ENCODE assay signal across 1 cellular context in the genomic region with DNA sequence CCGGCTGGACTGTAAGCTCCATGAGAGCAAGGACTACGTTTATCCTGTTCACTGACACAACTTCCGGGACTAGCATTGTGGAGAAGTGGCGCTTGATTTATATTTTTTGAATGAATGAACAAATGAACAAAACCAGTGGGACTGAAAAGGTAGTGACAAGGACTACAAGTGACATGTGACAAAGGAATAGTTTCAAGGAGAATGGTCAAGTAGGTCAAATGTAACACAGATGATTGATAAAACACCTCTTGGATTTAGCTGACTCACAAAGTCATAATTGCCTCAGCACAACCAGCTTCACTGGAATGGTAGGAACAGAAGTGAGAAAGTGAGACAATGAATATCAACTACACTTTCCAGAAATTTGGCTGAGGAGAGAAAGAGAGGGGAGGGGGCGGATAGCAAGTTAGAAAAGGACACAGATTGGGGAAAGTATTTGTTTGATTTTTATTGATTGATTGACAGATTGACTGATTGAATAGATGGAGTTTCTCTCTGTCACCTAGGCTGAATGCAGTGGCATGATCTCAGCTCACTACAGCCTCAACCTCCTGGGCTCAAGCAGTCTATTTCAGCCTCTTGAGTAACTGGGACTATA.
TF ChIP-seq lines count a peak whose summit lies in the region.

No MANE protein-coding gene starts in this region.

TF ChIP-seq in A549, 52 proteins besides CTCF, POLR2A, EP300 and RAD21:
- TF ChIP-seq, protein P1, sequence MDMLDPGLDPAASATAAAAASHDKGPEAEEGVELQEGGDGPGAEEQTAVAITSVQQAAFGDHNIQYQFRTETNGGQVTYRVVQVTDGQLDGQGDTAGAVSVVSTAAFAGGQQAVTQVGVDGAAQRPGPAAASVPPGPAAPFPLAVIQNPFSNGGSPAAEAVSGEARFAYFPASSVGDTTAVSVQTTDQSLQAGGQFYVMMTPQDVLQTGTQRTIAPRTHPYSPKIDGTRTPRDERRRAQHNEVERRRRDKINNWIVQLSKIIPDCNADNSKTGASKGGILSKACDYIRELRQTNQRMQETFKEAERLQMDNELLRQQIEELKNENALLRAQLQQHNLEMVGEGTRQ (IDR thresholded peaks at IDR 0.05): no peak
- no peak for TF ChIP-seq JUNB (IDR thresholded peaks at IDR 0.05)
- TF ChIP-seq NPAS2 (CRISPR knock-in tag; IDR thresholded peaks at IDR 0.05; ENCODE audit: borderline replicate concordance): no peak
- TF ChIP-seq HOXB13 (CRISPR knock-in tag; IDR thresholded peaks at IDR 0.05; ENCODE audit: low read depth): no peak
- TF ChIP-seq ZSCAN20 (CRISPR knock-in tag; IDR thresholded peaks at IDR 0.05): no peak
- no peak for TF ChIP-seq CBX8 (IDR thresholded peaks at IDR 0.05)
- no peak for TF ChIP-seq HOXA7 (CRISPR knock-in tag; IDR thresholded peaks at IDR 0.05)
- TF ChIP-seq NFE2L2 (conservative IDR thresholded peaks at IDR 0.05; ENCODE audit: low read length): no peak
